36 cellular contexts compared by ENCODE assay signal in the genomic region with DNA sequence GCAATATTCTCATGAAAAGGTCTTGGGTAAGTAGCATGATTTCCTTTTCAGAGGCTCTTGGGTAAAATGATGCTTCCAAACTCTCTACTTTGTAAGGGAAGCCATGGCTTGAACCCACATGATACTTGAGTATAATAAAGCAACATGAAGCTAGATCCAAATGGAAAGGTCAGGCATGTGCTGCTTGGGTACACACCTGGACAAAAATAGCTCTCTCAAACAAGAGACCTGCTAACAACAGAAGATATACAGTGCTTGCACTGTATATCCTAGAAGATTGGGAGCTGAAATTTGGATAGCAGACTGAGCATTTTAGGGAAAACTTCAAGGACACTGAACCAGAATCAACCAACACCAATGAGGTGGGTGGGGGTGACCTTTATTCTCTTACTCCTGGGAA. TPM values are rescaled to one million over a fixed set of nuclear protein-coding genes. Genes with fewer than 3 reads are reported as not detected.
"Had no signal": no experiment of that assay in that cellular context is flagged by ENCODE, and none has a peak within 500 bp of the region (broad histone marks: within the 10 kb centered on the region; RNA-seq: fewer than 3 reads in every experiment).

No MANE protein-coding gene starts in this region.

- H3K9me3 ChIP-seq: adrenal gland, body of pancreas, esophagus squamous epithelium, gastroesophageal sphincter had no signal

- H3K27ac ChIP-seq: adrenal gland, body of pancreas, epithelial cell of prostate, esophagus squamous epithelium, gastroesophageal sphincter, heart right ventricle had no signal

- ATAC-seq: activated CD4-positive, alpha-beta T cell treated with anti-CD3 and anti-CD28 coated beads for 36 hours; activated CD8-positive, alpha-beta memory T cell treated with anti-CD3 and anti-CD28 coated beads, Interleukin-2, amount 10 ng/mL, durations not matched to agents 7 days and 5 days; activated CD8-positive, alpha-beta T cell treated with anti-CD3 and anti-CD28 coated beads, Interleukin-2, amount 10 ng/mL, durations not matched to agents 7 days and 5 days; activated naive CD8-positive, alpha-beta T cell treated with anti-CD3 and anti-CD28 coated beads, Interleukin-2, amount 50 U/mL, for 24 hours; body of pancreas; gastroesophageal sphincter had no signal

- H3K36me3 ChIP-seq: adrenal gland, esophagus squamous epithelium, gastroesophageal sphincter, heart right ventricle had no signal

- H3K4me3 ChIP-seq: adrenal gland, body of pancreas, esophagus squamous epithelium, gastroesophageal sphincter, heart right ventricle had no signal

- H3K4me1 ChIP-seq: adrenal gland, body of pancreas, esophagus squamous epithelium, gastroesophageal sphincter had no signal

- DNase-seq: activated CD4-positive, alpha-beta memory T cell treated with anti-CD3 and anti-CD28 coated beads for 36 hours; activated CD4-positive, alpha-beta T cell treated with anti-CD3 and anti-CD28 coated beads for 36 hours; activated CD4-positive, alpha-beta T cell treated with anti-CD3 and anti-CD28 coated beads, Interleukin-2, amount 10 ng/mL, durations not matched to agents 24 days and 14 days; activated CD4-positive, CD25-positive, alpha-beta regulatory T cell; activated CD4-positive, CD25-positive, alpha-beta regulatory T cell treated with anti-CD3 and anti-CD28 coated beads, Interleukin-2, amount 50 U/mL, for 72 hours; activated CD8-positive, alpha-beta memory T cell treated with anti-CD3 and anti-CD28 coated beads, Interleukin-2, amount 10 ng/mL, durations not matched to agents 7 days and 5 days; activated CD8-positive, alpha-beta memory T cell treated with anti-CD3 and anti-CD28 coated beads, Interleukin-2, amount 50 U/mL, for 4 hours; activated CD8-positive, alpha-beta T cell treated with anti-CD3 and anti-CD28 coated beads, Interleukin-2, amount 10 ng/mL, durations not matched to agents 7 days and 5 days; activated effector memory CD4-positive, alpha-beta T cell treated with anti-CD3 and anti-CD28 coated beads, Interleukin-2, amount 50 U/mL, for 16 hours; activated naive CD4-positive, alpha-beta T cell treated with anti-CD3 and anti-CD28 coated beads for 36 hours; activated naive CD8-positive, alpha-beta T cell treated with anti-CD3 and anti-CD28 coated beads for 36 hours; activated naive CD8-positive, alpha-beta T cell treated with anti-CD3 and anti-CD28 coated beads, Interleukin-2, amount 50 U/mL, for 24 hours; activated T-cell treated with anti-CD3 and anti-CD28 coated beads, Interleukin-2, amount 50 U/mL, for 1 hour; activated T-cell treated with anti-CD3 and anti-CD28 coated beads, Interleukin-2, amount 50 U/mL, for 48 hours; adrenal gland; amygdala; aorta; body of pancreas; caudate nucleus; cortex of kidney; dermis blood vessel endothelial cell; effector CD8-positive, alpha-beta T cell; esophagus squamous epithelium; foreskin melanocyte; heart right ventricle; T-helper 2 cell had no signal

- H3K27me3 ChIP-seq: adrenal gland, body of pancreas, esophagus squamous epithelium, gastroesophageal sphincter, heart right ventricle had no signal

RNA-seq across cellular contexts. Expression of a gene that starts 40.2 kb away (rescaled TPM):
- total RNA-seq: activated CD4-positive, alpha-beta memory T cell treated with anti-CD3 and anti-CD28 coated beads for 36 hours; activated CD4-positive, alpha-beta T cell treated with anti-CD3 and anti-CD28 coated beads for 36 hours; activated CD4-positive, alpha-beta T cell treated with anti-CD3 and anti-CD28 coated beads, Interleukin-2, amount 10 ng/mL, durations not matched to agents 24 days and 14 days; activated CD8-positive, alpha-beta memory T cell treated with anti-CD3 and anti-CD28 coated beads for 36 hours; activated CD8-positive, alpha-beta memory T cell treated with anti-CD3 and anti-CD28 coated beads, Interleukin-2, amount 10 ng/mL, durations not matched to agents 7 days and 5 days; activated CD8-positive, alpha-beta T cell treated with anti-CD3 and anti-CD28 coated beads, Interleukin-2, amount 10 ng/mL, durations not matched to agents 7 days and 5 days; activated naive CD4-positive, alpha-beta T cell treated with anti-CD3 and anti-CD28 coated beads for 36 hours; activated naive CD8-positive, alpha-beta T cell treated with anti-CD3 and anti-CD28 coated beads for 36 hours; activated T-helper 1 cell treated with anti-CD3 and anti-CD28 coated beads, Interleukin-12 subunit alpha, Interleukin-12 subunit beta, Interleukin-2, Interleukin-4 antibody, amounts not matched to agents 30 ng/mL and 10 ng/mL and 1 ng/mL, durations not matched to agents 14 hours and 24 hours and 36 hours; activated T-helper 2 cell treated with anti-CD3 and anti-CD28 coated beads, Interferon-gamma antibody, Interleukin-2, Interleukin-4, amounts not matched to agents 10 μg/mL and 5 μg/mL and 100 μg/mL, durations not matched to agents 14 hours and 24 hours and 36 hours; adrenal gland; aorta; body of pancreas; chondrocyte; dermis blood vessel endothelial cell; endothelial cell of umbilical vein; esophagus squamous epithelium; fibroblast of lung; fibroblast of villous mesenchyme; gastroesophageal sphincter; glomerular endothelial cell had no signal
